ENCODE assay signal across 13 cellular contexts in the genomic region with DNA sequence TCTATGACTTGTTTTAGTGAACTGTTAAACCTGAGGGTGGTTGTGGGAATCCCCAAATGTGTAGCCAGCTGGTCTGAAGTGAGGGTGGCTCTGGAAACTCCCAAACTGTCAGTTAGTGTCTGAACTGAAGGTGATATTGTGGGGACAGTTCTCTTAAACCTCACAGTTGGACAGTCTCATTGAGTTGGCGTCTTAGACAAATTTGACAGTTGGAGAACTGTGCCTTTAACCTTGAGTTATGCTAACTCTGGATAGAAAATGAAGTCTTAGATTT. TPM values are rescaled to one million over a fixed set of nuclear protein-coding genes. Genes with fewer than 3 reads are reported as not detected.
DNase-seq lines count a peak whose midpoint lies in the region; ATAC-seq, FAIRE-seq and TF ChIP-seq lines count a peak whose summit lies in the region.
"Had no signal": no experiment of that assay in that cellular context is flagged by ENCODE, and none has a peak within 500 bp of the region (broad histone marks: within the 10 kb centered on the region; RNA-seq: fewer than 3 reads in every experiment).

No MANE protein-coding gene starts in this region.

- FAIRE-seq in bronchial epithelial cell (lab: Jason Lieb, UNC): peak; percentile 55

- no peaks in the 10 kb centered on the region for H3K4me1 Mint-ChIP-seq in activated CD8-positive, alpha-beta T cell treated with anti-CD3 and anti-CD28 coated beads, Interleukin-2, amount 10 ng/mL, durations not matched to agents 7 days and 5 days (ENCODE audit: low read depth)
- H3K4me1 Mint-ChIP-seq: CD4-positive, alpha-beta memory T cell had no signal

- H3K27me3 Mint-ChIP-seq in activated CD8-positive, alpha-beta T cell treated with anti-CD3 and anti-CD28 coated beads, Interleukin-2, amount 10 ng/mL, durations not matched to agents 7 days and 5 days (ENCODE audit: low read depth): no peaks in the 10 kb centered on the region

- no peaks in the 10 kb centered on the region for H4K20me1 ChIP-seq in osteoblast (ENCODE audit: insufficient read depth, low read length)

- H3K4me3 ChIP-seq in bronchial epithelial cell (ENCODE audit: low read depth, low read length) (no peak overlapping the region), osteoblast (ENCODE audit: insufficient read depth, low read length) (no peak overlapping the region)
- H3K4me3 ChIP-seq: GM23248 had no signal

- H3K27me3 ChIP-seq in bronchial epithelial cell (ENCODE audit: control insufficient read depth, insufficient read depth, low read length): no peaks in the 10 kb centered on the region
- no peaks in the 10 kb centered on the region for H3K27me3 ChIP-seq in osteoblast (ENCODE audit: insufficient read depth, low read length)

- no peak overlapping the region for H3K4me2 ChIP-seq in osteoblast (ENCODE audit: insufficient read depth, low read length)

- no peaks in the 10 kb centered on the region for H3K79me2 ChIP-seq in osteoblast (ENCODE audit: insufficient read depth, low read length)

- no peaks in the 10 kb centered on the region for H3K9me3 Mint-ChIP-seq in activated CD8-positive, alpha-beta T cell treated with anti-CD3 and anti-CD28 coated beads, Interleukin-2, amount 10 ng/mL, durations not matched to agents 7 days and 5 days (ENCODE audit: insufficient read depth)

- H3K4me1 ChIP-seq in osteoblast (ENCODE audit: insufficient read depth, low read length): peaks cover 5% of the 10 kb centered on the region

- no peak overlapping the region for H3K27ac Mint-ChIP-seq in activated CD8-positive, alpha-beta T cell treated with anti-CD3 and anti-CD28 coated beads, Interleukin-2, amount 10 ng/mL, durations not matched to agents 7 days and 5 days
- H3K27ac Mint-ChIP-seq: CD4-positive, alpha-beta memory T cell; effector memory CD8-positive, alpha-beta T cell had no signal

- H2AFZ ChIP-seq in osteoblast (ENCODE audit: low read length): no peak overlapping the region
- H2AFZ ChIP-seq: GM23248 had no signal

- POLR2A ChIA-PET in activated CD8-positive, alpha-beta T cell treated with anti-CD3 and anti-CD28 coated beads, Interleukin-2, amount 10 ng/mL, durations not matched to agents 7 days and 5 days (lab: Charles Lee): no interaction called here

- H3K9me3 ChIP-seq in osteoblast (ENCODE audit: low read depth, low read length): no peaks in the 10 kb centered on the region

- no peak overlapping the region for H3K27ac ChIP-seq in osteoblast (ENCODE audit: low read depth, low read length)
- H3K27ac ChIP-seq: GM23248, VCaP had no signal

- no peak for DNase-seq in bronchial epithelial cell (ENCODE audit: low read depth)
- no peak for DNase-seq in osteoblast (ENCODE audit: insufficient read length, low spot score, missing footprints)
- DNase-seq in activated CD8-positive, alpha-beta T cell treated with anti-CD3 and anti-CD28 coated beads, Interleukin-2, amount 10 ng/mL, durations not matched to agents 7 days and 5 days: no peak
- no peak for DNase-seq in NOMO-1 (lab: John Stamatoyannopoulos, UW; ENCODE audit: unreplicated experiment in 2 of 2)
- DNase-seq in stimulated activated CD4-positive, alpha-beta T cell treated with anti-CD3 and anti-CD28 coated beads, Interleukin-4, amount 100 ng/mL, for 24 hours: no peak
- DNase-seq: activated naive CD4-positive, alpha-beta T cell treated with anti-CD3 and anti-CD28 coated beads, Interleukin-2, amount 50 U/mL, for 16 hours; CD4-positive, alpha-beta memory T cell; effector memory CD8-positive, alpha-beta T cell had no signal

- H3K36me3 ChIP-seq in bronchial epithelial cell (ENCODE audit: control insufficient read depth, insufficient read depth, low read length) (no peaks in the 10 kb centered on the region), osteoblast (ENCODE audit: insufficient read depth, low read length) (no peaks in the 10 kb centered on the region)

- CTCF ChIA-PET in activated CD8-positive, alpha-beta T cell treated with anti-CD3 and anti-CD28 coated beads, Interleukin-2, amount 10 ng/mL, durations not matched to agents 7 days and 5 days (lab: Charles Lee): no interaction called here

- no peak for TF ChIP-seq CTCF in bronchial epithelial cell (IDR thresholded peaks at IDR 0.05; ENCODE audit: insufficient read depth, low read length, severe bottlenecking)
- no peak for TF ChIP-seq CTCF in osteoblast (IDR thresholded peaks at IDR 0.05; ENCODE audit: extremely low read depth, low read depth, low read length)

- no peak overlapping the region for H3K4me3 Mint-ChIP-seq in activated CD8-positive, alpha-beta T cell treated with anti-CD3 and anti-CD28 coated beads, Interleukin-2, amount 10 ng/mL, durations not matched to agents 7 days and 5 days
- H3K4me3 Mint-ChIP-seq: CD4-positive, alpha-beta memory T cell; effector memory CD8-positive, alpha-beta T cell had no signal

- H3K36me3 Mint-ChIP-seq in activated CD8-positive, alpha-beta T cell treated with anti-CD3 and anti-CD28 coated beads, Interleukin-2, amount 10 ng/mL, durations not matched to agents 7 days and 5 days (ENCODE audit: low read depth): no peaks in the 10 kb centered on the region
- H3K36me3 Mint-ChIP-seq: CD4-positive, alpha-beta memory T cell had no signal

- ATAC-seq in GM18520 (IDR thresholded peaks at IDR 0.05; ENCODE audit: unreplicated experiment) (peak; percentile 96), GM21526 (IDR thresholded peaks at IDR 0.05; ENCODE audit: low FRiP score, unreplicated experiment) (peak; percentile 92), HG03108 (IDR thresholded peaks at IDR 0.05; ENCODE audit: unreplicated experiment) (peak; percentile 95)
- no peak for ATAC-seq in activated CD8-positive, alpha-beta T cell treated with anti-CD3 and anti-CD28 coated beads, Interleukin-2, amount 10 ng/mL, durations not matched to agents 7 days and 5 days
- ATAC-seq: effector memory CD8-positive, alpha-beta T cell had no signal

RNA-seq across cellular contexts. Expression of gene CTSO, which starts 20.7 kb away (rescaled TPM):
- 1.1 and 2.9 TPM in 2 replicates for total RNA-seq in bronchial epithelial cell
- total RNA-seq in osteoblast: 25.0 and 33.0 TPM in 2 replicates
- total RNA-seq in activated CD8-positive, alpha-beta T cell treated with anti-CD3 and anti-CD28 coated beads, Interleukin-2, amount 10 ng/mL, durations not matched to agents 7 days and 5 days: 1 to 10 TPM; 2.3 to 2.4 TPM
